Comparison of ENCODE assay signal across 16 cellular contexts in the genomic region with DNA sequence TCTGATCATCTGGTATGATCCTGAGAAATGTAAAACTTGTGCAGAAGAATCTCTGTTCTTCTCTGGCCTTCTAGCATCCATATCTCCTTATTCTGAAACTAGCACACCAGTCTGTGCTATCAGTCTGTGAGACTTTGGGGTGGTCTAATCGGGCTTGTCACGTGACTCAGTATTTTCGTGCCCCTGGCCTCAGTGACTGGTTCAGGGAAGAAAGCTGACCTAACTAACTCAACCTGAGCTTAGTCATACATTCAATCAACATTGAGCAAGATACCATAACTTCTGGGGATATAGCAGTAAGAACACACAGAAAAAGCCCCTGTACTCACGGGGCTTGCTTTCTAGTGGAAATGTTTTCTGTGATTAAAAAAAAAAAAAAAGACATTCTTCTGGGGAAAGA.
A peak's percentile ranks its signal among the peaks of the same experiment; 100 is the strongest.
DNase-seq lines count a peak whose midpoint lies in the region; ATAC-seq, FAIRE-seq and TF ChIP-seq lines count a peak whose summit lies in the region.
"Had no signal": no experiment of that assay in that cellular context is flagged by ENCODE, and none has a peak within 500 bp of the region (broad histone marks: within the 10 kb centered on the region; RNA-seq: fewer than 3 reads in every experiment).

No MANE protein-coding gene starts in this region.

- DNase-seq in Daoy (ENCODE audit: low read depth) (peak; percentile 16), HTR-8/SVneo (ENCODE audit: insufficient read length, low spot score) (peak; percentile 20), amniotic epithelial cell (ENCODE audit: low read depth) (peak; percentile 76), fibroblast of mammary gland (ENCODE audit: low read depth) (peak; percentile 33), chondrocyte (ENCODE audit: low spot score) (no peak)
- DNase-seq in stimulated activated naive CD8-positive, alpha-beta T cell treated with anti-CD3 and anti-CD28 coated beads, Interleukin-15, Interleukin-2, amounts not matched to agents 100 U/mL and 50 U/mL, for 24 hours, result no peak
- DNase-seq: ACHN; CD8-positive, alpha-beta T cell; H7; KBM-7; NCI-H1092 treated with DMSO at 0.1 percent for 48 hours; NCI-H1694 treated with DMSO at 0.1 percent for 48 hours; NCI-H2171 had no signal

- H3K4me1 Mint-ChIP-seq in chondrocyte (ENCODE audit: low read depth), result peaks cover 7% of the 10 kb centered on the region
- H3K4me1 Mint-ChIP-seq: B cell had no signal

- no peak overlapping the region for H3K4me3 ChIP-seq in fibroblast of mammary gland (ENCODE audit: control insufficient read depth, low read depth, low read length)

- H3K9me3 Mint-ChIP-seq in chondrocyte (ENCODE audit: low read depth), result no peaks in the 10 kb centered on the region
- H3K9me3 Mint-ChIP-seq: CD8-positive, alpha-beta T cell had no signal

- no peaks in the 10 kb centered on the region for H3K36me3 Mint-ChIP-seq in chondrocyte (ENCODE audit: low read depth)
- H3K36me3 Mint-ChIP-seq: CD8-positive, alpha-beta T cell had no signal

- no peak for TF ChIP-seq CTCF in fibroblast of mammary gland (conservative IDR thresholded peaks at IDR 0.05; ENCODE audit: control insufficient read depth, insufficient read depth, low read depth, low read length)
- TF ChIP-seq CTCF in chondrocyte (IDR thresholded peaks at IDR 0.05), result no peak

- no peak for FAIRE-seq in HTR-8/SVneo (lab: Jason Lieb, UNC)

- H3K27me3 Mint-ChIP-seq in chondrocyte (ENCODE audit: low read depth), result no peaks in the 10 kb centered on the region
- H3K27me3 Mint-ChIP-seq: B cell had no signal

- ATAC-seq in GM18519 (IDR thresholded peaks at IDR 0.05; ENCODE audit: low FRiP score, unreplicated experiment) (no peak), HG03095 (IDR thresholded peaks at IDR 0.05; ENCODE audit: unreplicated experiment) (no peak)
- ATAC-seq in stimulated activated naive CD8-positive, alpha-beta T cell treated with anti-CD3 and anti-CD28 coated beads, Interleukin-15, Interleukin-2, amounts not matched to agents 100 U/mL and 50 U/mL, for 24 hours, result no peak
- ATAC-seq: CD8-positive, alpha-beta T cell had no signal

- no peak overlapping the region for H3K4me3 Mint-ChIP-seq in chondrocyte (ENCODE audit: unreplicated experiment)
- H3K4me3 Mint-ChIP-seq: B cell; CD8-positive, alpha-beta T cell had no signal

- H3K27ac Mint-ChIP-seq in chondrocyte (ENCODE audit: unreplicated experiment), result no peak overlapping the region
- H3K27ac Mint-ChIP-seq: B cell; CD8-positive, alpha-beta T cell had no signal

Comparison
In these comparisons a context has a peak if more than half of its experiments do, and no peak if none do; other contexts are left out.
1. DNase-seq: peak in Daoy (single experiment), HTR-8/SVneo (single experiment), amniotic epithelial cell (single experiment) and fibroblast of mammary gland (single experiment); none in chondrocyte (single experiment) and stimulated activated naive CD8-positive, alpha-beta T cell treated with anti-CD3 and anti-CD28 coated beads, Interleukin-15, Interleukin-2, amounts not matched to agents 100 U/mL and 50 U/mL, for 24 hours (single experiment).